Comparison of ENCODE assay signal across 9 cellular contexts in genomic region chr2:161576421-161576820, GRCh38. TPM values are rescaled to one million over a fixed set of nuclear protein-coding genes. Genes with fewer than 3 reads are reported as not detected.
DNase-seq lines count a peak whose midpoint lies in the region; ATAC-seq and TF ChIP-seq lines count a peak whose summit lies in the region.
"Had no signal": no experiment of that assay in that cellular context is flagged by ENCODE, and none has a peak within 500 bp of the region (broad histone marks: within the 10 kb centered on the region; RNA-seq: fewer than 3 reads in every experiment).

No MANE protein-coding gene starts in this region.

- TF ChIP-seq CTCF in cardiac fibroblast (IDR thresholded peaks at IDR 0.05; ENCODE audit: low read depth, low read length), result peak; percentile 25
- no peak for TF ChIP-seq CTCF in ascending aorta (IDR thresholded peaks at IDR 0.05)

- intact Hi-C loops in ascending aorta (cut with DNase I), result no loop called here

- H3K4me3 ChIP-seq in cardiac fibroblast (replicated peaks in 1 of 2; ENCODE audit: low read depth in 2 of 2, low read length in 2 of 2), result no peak overlapping the region
- no peak overlapping the region for H3K4me3 ChIP-seq in ascending aorta

- no peaks in the 10 kb centered on the region for H3K27me3 ChIP-seq in ascending aorta

- DNase-seq in ELR (ENCODE audit: low read depth), result peak; percentile 45
- peak in 1 of 2 donors; percentile 5 for DNase-seq in cardiac fibroblast (ENCODE audit: low read depth in 2 of 2)
- DNase-seq in cerebellar nuclear complex (lab: John Stamatoyannopoulos, UW), result no peak
- DNase-seq in occipital lobe (lab: John Stamatoyannopoulos, UW), result no peak
- DNase-seq in stimulated activated CD8-positive, alpha-beta memory T cell treated with anti-CD3 and anti-CD28 coated beads, Interleukin-4, amount 100 ng/mL, for 48 hours, result no peak
- no peak for DNase-seq in ascending aorta (ENCODE audit: low spot score in 2 of 2)
- DNase-seq: naive B cell had no signal

- no peak overlapping the region for H3K27ac ChIP-seq in ascending aorta

- ATAC-seq in GM19395 (IDR thresholded peaks at IDR 0.05; ENCODE audit: unreplicated experiment) (peak; percentile 88), HG03342 (IDR thresholded peaks at IDR 0.05; ENCODE audit: unreplicated experiment) (peak; percentile 94)

- H3K36me3 ChIP-seq in ascending aorta, result no peaks in the 10 kb centered on the region

- H3K4me1 ChIP-seq in ascending aorta, result no peaks in the 10 kb centered on the region

- H3K9me3 ChIP-seq in ascending aorta, result no peaks in the 10 kb centered on the region

RNA-seq across cellular contexts. Expression of gene SLC4A10, which starts 47.8 kb away (rescaled TPM):
- 88.1 TPM for total RNA-seq in occipital lobe
- total RNA-seq in ascending aorta, result not detected

Comparison
In these comparisons a context has a peak if more than half of its experiments do, and no peak if none do; other contexts are left out.
1. RNA of gene SLC4A10, which starts 47.8 kb away (total RNA-seq): 88.1 TPM in occipital lobe (single experiment); not detected in ascending aorta (single experiment); every median in the first group is over 10 times any median in the second.